In the genomic region with DNA sequence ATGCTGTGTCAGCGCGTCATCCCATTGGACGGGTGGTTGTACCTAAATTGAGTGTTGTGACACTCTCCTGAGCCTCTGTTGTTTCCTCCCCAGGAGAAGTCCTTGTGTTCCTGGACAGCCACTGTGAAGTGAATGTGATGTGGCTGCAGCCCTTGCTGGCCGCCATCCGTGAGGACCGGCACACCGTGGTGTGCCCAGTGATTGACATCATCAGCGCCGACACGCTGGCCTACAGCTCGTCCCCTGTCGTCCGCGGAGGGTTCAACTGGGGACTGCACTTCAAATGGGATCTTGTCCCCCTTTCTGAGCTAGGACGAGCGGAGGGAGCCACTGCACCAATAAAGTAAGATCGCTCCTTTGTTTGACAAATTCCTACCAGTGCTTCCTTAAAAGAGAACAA, we compare ENCODE assay signal across 20 cellular contexts.
DNase-seq lines count a peak whose midpoint lies in the region; ATAC-seq and TF ChIP-seq lines count a peak whose summit lies in the region.
"Had no signal": no experiment of that assay in that cellular context is flagged by ENCODE, and none has a peak within 500 bp of the region (broad histone marks: within the 10 kb centered on the region; RNA-seq: fewer than 3 reads in every experiment).

No MANE protein-coding gene starts in this region.

- peaks cover 0 to 93% (median 9%) of the 10 kb centered on the region in 9 donors for H3K36me3 ChIP-seq in heart right ventricle
- peaks cover 16% of the 10 kb centered on the region for H3K36me3 ChIP-seq in SK-N-MC (ENCODE audit: insufficient read depth, low read length)
- H3K36me3 ChIP-seq: BLaER1 had no signal

- intact Hi-C loops in heart right ventricle (cut with DNase I) (no loop called here), left cardiac atrium (cut with DNase I) (no loop called here)

- peaks cover 7% of the 10 kb centered on the region for H3K9me3 Mint-ChIP-seq in mesothelial cell of epicardium
- H3K9me3 Mint-ChIP-seq in stimulated activated effector memory CD8-positive, alpha-beta T cell treated with anti-CD3 and anti-CD28 coated beads, Interleukin-12 subunit alpha, Interleukin-12 subunit beta, amount 100 ng/mL, for 72 hours: no peaks in the 10 kb centered on the region
- H3K9me3 Mint-ChIP-seq: CD4-positive, CD25-positive, alpha-beta regulatory T cell; CD8-positive, alpha-beta T cell had no signal

- peaks cover 0 to 4% (median 0%) of the 10 kb centered on the region in 9 donors for H3K4me1 ChIP-seq in heart right ventricle
- H3K4me1 ChIP-seq: BLaER1, Caco-2 had no signal

- H3K27ac ChIP-seq in heart right ventricle (no peak overlapping the region), SK-N-MC (peak overlapping the region; percentile 65)
- H3K27ac ChIP-seq: BLaER1, C4-2B, GM23248 had no signal

- TF ChIP-seq CTCF in heart right ventricle (IDR thresholded peaks at IDR 0.05) (no peak), mesothelial cell of epicardium (IDR thresholded peaks at IDR 0.05; ENCODE audit: unreplicated experiment) (no peak)

- H3K27ac Mint-ChIP-seq in mesothelial cell of epicardium: peak overlapping the region; percentile 47
- H3K27ac Mint-ChIP-seq in stimulated activated effector memory CD8-positive, alpha-beta T cell treated with anti-CD3 and anti-CD28 coated beads, Interleukin-12 subunit alpha, Interleukin-12 subunit beta, amount 100 ng/mL, for 72 hours: peak overlapping the region; percentile 54
- H3K27ac Mint-ChIP-seq: B cell; CD4-positive, CD25-positive, alpha-beta regulatory T cell had no signal

- H3K27me3 Mint-ChIP-seq in mesothelial cell of epicardium (ENCODE audit: low read depth): no peaks in the 10 kb centered on the region
- H3K27me3 Mint-ChIP-seq: B cell; CD4-positive, CD25-positive, alpha-beta regulatory T cell had no signal

- no peak overlapping the region for H3K9ac ChIP-seq in SK-N-MC (ENCODE audit: insufficient read length)
- H3K9ac ChIP-seq: BLaER1, GM23248 had no signal

- H3K27me3 ChIP-seq in heart right ventricle: no peaks in the 10 kb centered on the region
- H3K27me3 ChIP-seq: BLaER1 had no signal

- ATAC-seq in heart right ventricle (peak in 5 of 8 donors; percentile 9 to 58 (median 32)), left cardiac atrium (no peak), GM19035 (IDR thresholded peaks at IDR 0.05; ENCODE audit: unreplicated experiment) (no peak)
- no peak for ATAC-seq in stimulated activated effector memory CD8-positive, alpha-beta T cell treated with anti-CD3 and anti-CD28 coated beads, Interleukin-12 subunit alpha, Interleukin-12 subunit beta, amount 100 ng/mL, for 72 hours
- ATAC-seq: CD8-positive, alpha-beta T cell had no signal

- H3K4me3 Mint-ChIP-seq in mesothelial cell of epicardium: no peak overlapping the region
- no peak overlapping the region for H3K4me3 Mint-ChIP-seq in stimulated activated effector memory CD8-positive, alpha-beta T cell treated with anti-CD3 and anti-CD28 coated beads, Interleukin-12 subunit alpha, Interleukin-12 subunit beta, amount 100 ng/mL, for 72 hours
- H3K4me3 Mint-ChIP-seq: B cell; CD8-positive, alpha-beta T cell had no signal

- H3K9me3 ChIP-seq in heart right ventricle (no peaks in the 10 kb centered on the region), SK-N-MC (ENCODE audit: low read depth, low read length) (no peaks in the 10 kb centered on the region)
- H3K9me3 ChIP-seq: BLaER1, Caco-2 had no signal

- peaks cover 49% of the 10 kb centered on the region for H3K36me3 Mint-ChIP-seq in mesothelial cell of epicardium
- peaks cover 57% of the 10 kb centered on the region for H3K36me3 Mint-ChIP-seq in stimulated activated effector memory CD8-positive, alpha-beta T cell treated with anti-CD3 and anti-CD28 coated beads, Interleukin-12 subunit alpha, Interleukin-12 subunit beta, amount 100 ng/mL, for 72 hours

- H3K4me1 Mint-ChIP-seq in mesothelial cell of epicardium: peaks cover 8% of the 10 kb centered on the region
- H3K4me1 Mint-ChIP-seq in stimulated activated effector memory CD8-positive, alpha-beta T cell treated with anti-CD3 and anti-CD28 coated beads, Interleukin-12 subunit alpha, Interleukin-12 subunit beta, amount 100 ng/mL, for 72 hours: no peaks in the 10 kb centered on the region
- H3K4me1 Mint-ChIP-seq: B cell had no signal

- H3K4me3 ChIP-seq in heart right ventricle: no peak overlapping the region
- no peak overlapping the region; the same call in 1 of the 2 replicates for H3K4me3 ChIP-seq in SK-N-MC
- H3K4me3 ChIP-seq: BLaER1, GM12878, GM23248 had no signal

- no peak for DNase-seq in heart right ventricle
- no peak for DNase-seq in left cardiac atrium
- DNase-seq in SK-N-MC (ENCODE audit: low read depth, low spot score): no peak
- no peak for DNase-seq in mesothelial cell of epicardium (ENCODE audit: low spot score in 2 of 2, unreplicated experiment in 2 of 2)
- no peak for DNase-seq in stimulated activated effector memory CD8-positive, alpha-beta T cell treated with anti-CD3 and anti-CD28 coated beads, Interleukin-12 subunit alpha, Interleukin-12 subunit beta, amount 100 ng/mL, for 72 hours (ENCODE audit: low spot score in 2 of 2)
- no peak for DNase-seq in DMS153 treated with DMSO at 0.1 percent for 48 hours (lab: John Stamatoyannopoulos, UW; ENCODE audit: unreplicated experiment)
- DNase-seq: CD4-positive, CD25-positive, alpha-beta regulatory T cell; CD8-positive, alpha-beta T cell; DMS153; DMS79; EL; GDM1; GM23248; HCEC 1CT had no signal

- WGBS in heart right ventricle, 2 donors: 94 to 97% methylated on average over 17 of the region's 17 CpGs

Comparison
In these comparisons a context has a peak if more than half of its experiments do, and no peak if none do; other contexts are left out.
1. ATAC-seq: peak in heart right ventricle (5 of 8); none in left cardiac atrium (0 of 2), stimulated activated effector memory CD8-positive, alpha-beta T cell treated with anti-CD3 and anti-CD28 coated beads, Interleukin-12 subunit alpha, Interleukin-12 subunit beta, amount 100 ng/mL, for 72 hours (single experiment) and GM19035 (single experiment).